8 cellular contexts compared by ENCODE assay signal in the genomic region with DNA sequence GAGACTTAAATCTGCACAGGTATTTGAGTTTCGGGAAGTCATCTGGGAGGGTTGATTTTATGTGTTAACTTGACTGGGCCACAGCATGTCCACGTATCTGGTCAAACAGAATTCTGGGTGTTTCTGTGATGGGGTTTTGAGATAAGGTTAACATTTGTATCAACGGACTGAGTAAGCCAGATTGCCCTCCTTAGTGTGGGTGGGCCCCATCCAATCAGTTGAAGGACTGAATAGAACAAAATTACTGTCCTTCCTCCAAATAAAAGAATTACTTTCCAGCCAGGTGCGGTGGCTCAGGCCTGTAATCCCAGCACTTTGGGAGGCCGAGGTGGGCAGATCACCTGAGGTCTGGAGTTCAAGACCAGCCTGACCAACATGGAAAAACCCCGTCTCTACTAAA.
"Had no signal": no experiment of that assay in that cellular context is flagged by ENCODE, and none has a peak within 500 bp of the region (broad histone marks: within the 10 kb centered on the region; RNA-seq: fewer than 3 reads in every experiment).

No MANE protein-coding gene starts in this region.

- FAIRE-seq: G401.6, GM12878, GM12891, GM12892, GM18507, GM19239 had no signal

- H3K4me3 ChIP-seq: GM12878 had no signal

- DNase-seq: GDM1, GF-D8 had no signal

- ATAC-seq: GM12878 had no signal
